In the genomic region with DNA sequence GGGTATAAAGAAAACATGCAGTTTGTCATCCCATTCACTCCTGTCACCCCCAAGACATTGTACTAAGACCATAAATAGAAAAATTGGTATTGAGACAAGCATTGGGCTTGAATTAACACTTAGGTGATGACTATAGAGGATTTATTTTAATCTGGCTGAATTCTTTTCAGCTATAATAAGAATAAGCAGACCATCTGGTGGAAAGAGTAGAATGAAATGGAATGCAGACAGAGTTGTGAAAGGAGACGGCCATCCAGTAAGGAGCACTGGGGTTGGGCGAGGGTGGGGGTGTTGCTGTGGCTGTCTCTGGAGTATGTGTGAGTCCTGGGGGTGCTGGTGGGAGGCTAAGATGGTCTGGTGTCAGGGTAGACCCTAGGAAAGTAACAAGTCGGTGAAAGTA, we compare ENCODE assay signal across 21 cellular contexts.
DNase-seq lines count a peak whose midpoint lies in the region; ATAC-seq and TF ChIP-seq lines count a peak whose summit lies in the region.
"Had no signal": no experiment of that assay in that cellular context is flagged by ENCODE, and none has a peak within 500 bp of the region (broad histone marks: within the 10 kb centered on the region; RNA-seq: fewer than 3 reads in every experiment).

No MANE protein-coding gene starts in this region.

- H3K79me2 ChIP-seq in osteoblast (ENCODE audit: insufficient read depth, low read length), result no peaks in the 10 kb centered on the region

- H3K36me3 Mint-ChIP-seq in activated CD4-positive, alpha-beta T cell treated with anti-CD3 and anti-CD28 coated beads, Interleukin-2, amount 10 ng/mL, durations not matched to agents 24 days and 14 days (ENCODE audit: low read depth), result peaks cover 4% of the 10 kb centered on the region
- H3K36me3 Mint-ChIP-seq: CD4-positive, CD25-positive, alpha-beta regulatory T cell; neural progenitor cell; stimulated activated naive B cell treated with anti-CD40 and anti-IgM and Interleukin-4, amounts not matched to agents 10 μg/mL and 1 μg/mL and 100 μg/mL, for 72 hours had no signal

- no peaks in the 10 kb centered on the region for H3K9me3 ChIP-seq in SJSA1 (replicated peaks)
- no peaks in the 10 kb centered on the region for H3K9me3 ChIP-seq in osteoblast (ENCODE audit: low read depth, low read length)
- H3K9me3 ChIP-seq: adrenal gland, transverse colon had no signal

- DNase-seq in activated CD4-positive, alpha-beta T cell treated with anti-CD3 and anti-CD28 coated beads, Interleukin-2, amount 10 ng/mL, durations not matched to agents 24 days and 14 days, result no peak
- DNase-seq in activated CD4-positive, alpha-beta T cell treated with anti-CD3 and anti-CD28 coated beads, Interleukin-2, amount 50 U/mL, for 48 hours, result no peak
- no peak for DNase-seq in SJSA1 (ENCODE audit: low read depth in 1 of 2, low spot score in 2 of 2)
- DNase-seq in choroid plexus epithelial cell (ENCODE audit: low read depth), result peak; percentile 61
- DNase-seq in osteoblast (ENCODE audit: insufficient read length, low spot score, missing footprints), result peak; percentile 54
- DNase-seq in NCI-H1436 (lab: John Stamatoyannopoulos, UW), result no peak
- no peak for DNase-seq in SW 1271 (lab: John Stamatoyannopoulos, UW)
- DNase-seq: 8988T; activated CD4-positive, alpha-beta memory T cell treated with anti-CD3 and anti-CD28 coated beads, Interleukin-2, amount 10 ng/mL, durations not matched to agents 7 days and 5 days; CD4-positive, CD25-positive, alpha-beta regulatory T cell; DMS53; effector memory CD8-positive, alpha-beta T cell; hippocampal formation; NCI-H187 treated with DMSO at 0.1 percent for 48 hours; stimulated activated naive B cell treated with anti-CD40 and anti-IgM and Interleukin-4, amounts not matched to agents 10 μg/mL and 1 μg/mL and 100 μg/mL, for 72 hours; transverse colon had no signal

- no peak overlapping the region for H3K4me3 ChIP-seq in SJSA1
- no peak overlapping the region for H3K4me3 ChIP-seq in choroid plexus epithelial cell (ENCODE audit: low read depth, low read length)
- H3K4me3 ChIP-seq in osteoblast (ENCODE audit: insufficient read depth, low read length), result no peak overlapping the region
- H3K4me3 ChIP-seq: adrenal gland, neural progenitor cell, transverse colon had no signal

- H3K4me1 ChIP-seq in SJSA1 (replicated peaks) (peaks cover 48% of the 10 kb centered on the region), osteoblast (ENCODE audit: insufficient read depth, low read length) (peaks cover 28% of the 10 kb centered on the region)
- H3K4me1 ChIP-seq: neural progenitor cell had no signal

- H3K27me3 Mint-ChIP-seq in activated CD4-positive, alpha-beta T cell treated with anti-CD3 and anti-CD28 coated beads, Interleukin-2, amount 10 ng/mL, durations not matched to agents 24 days and 14 days, result no peaks in the 10 kb centered on the region
- H3K27me3 Mint-ChIP-seq: activated CD4-positive, alpha-beta memory T cell treated with anti-CD3 and anti-CD28 coated beads, Interleukin-2, amount 10 ng/mL, durations not matched to agents 7 days and 5 days; CD4-positive, CD25-positive, alpha-beta regulatory T cell; central memory CD8-positive, alpha-beta T cell; effector memory CD8-positive, alpha-beta T cell; stimulated activated naive B cell treated with anti-CD40 and anti-IgM and Interleukin-4, amounts not matched to agents 10 μg/mL and 1 μg/mL and 100 μg/mL, for 72 hours had no signal

- H3K27ac ChIP-seq in SJSA1 (peak overlapping the region; percentile 56), osteoblast (ENCODE audit: low read depth, low read length) (no peak overlapping the region)
- H3K27ac ChIP-seq: adrenal gland, neural progenitor cell, transverse colon had no signal

- H3K4me1 Mint-ChIP-seq in activated CD4-positive, alpha-beta T cell treated with anti-CD3 and anti-CD28 coated beads, Interleukin-2, amount 10 ng/mL, durations not matched to agents 24 days and 14 days, result peaks cover 26% of the 10 kb centered on the region
- H3K4me1 Mint-ChIP-seq: central memory CD8-positive, alpha-beta T cell had no signal

- no peaks in the 10 kb centered on the region for H4K20me1 ChIP-seq in osteoblast (ENCODE audit: insufficient read depth, low read length)

- intact Hi-C loops in activated CD4-positive, alpha-beta T cell treated with anti-CD3 and anti-CD28 coated beads, Interleukin-2, amount 10 ng/mL, durations not matched to agents 24 days and 14 days (cut with micrococcal nuclease), result loop anchor here (10.0 kb wide), 1 partner anchor 223 kb away; no protein-coding TSS in a partner anchor

- peak overlapping the region; percentile 12 for H3K4me2 ChIP-seq in osteoblast (ENCODE audit: insufficient read depth, low read length)
- H3K4me2 ChIP-seq: neural progenitor cell had no signal

- no peak overlapping the region for H2AFZ ChIP-seq in osteoblast (ENCODE audit: low read length)
- H2AFZ ChIP-seq: neural progenitor cell had no signal

- ATAC-seq in HG03571 (IDR thresholded peaks at IDR 0.05; ENCODE audit: unreplicated experiment), result no peak
- ATAC-seq: effector memory CD8-positive, alpha-beta T cell; stimulated activated naive B cell treated with anti-CD40 and anti-IgM and Interleukin-4, amounts not matched to agents 10 μg/mL and 1 μg/mL and 100 μg/mL, for 72 hours had no signal

- peaks cover 11% of the 10 kb centered on the region for H3K9me3 Mint-ChIP-seq in activated CD4-positive, alpha-beta T cell treated with anti-CD3 and anti-CD28 coated beads, Interleukin-2, amount 10 ng/mL, durations not matched to agents 24 days and 14 days
- H3K9me3 Mint-ChIP-seq: CD4-positive, CD25-positive, alpha-beta regulatory T cell; central memory CD8-positive, alpha-beta T cell; effector memory CD8-positive, alpha-beta T cell; stimulated activated naive B cell treated with anti-CD40 and anti-IgM and Interleukin-4, amounts not matched to agents 10 μg/mL and 1 μg/mL and 100 μg/mL, for 72 hours had no signal

- no peak overlapping the region for H3K4me3 Mint-ChIP-seq in activated CD4-positive, alpha-beta T cell treated with anti-CD3 and anti-CD28 coated beads, Interleukin-2, amount 10 ng/mL, durations not matched to agents 24 days and 14 days
- H3K4me3 Mint-ChIP-seq: activated CD4-positive, alpha-beta memory T cell treated with anti-CD3 and anti-CD28 coated beads, Interleukin-2, amount 10 ng/mL, durations not matched to agents 7 days and 5 days; CD4-positive, CD25-positive, alpha-beta regulatory T cell; central memory CD8-positive, alpha-beta T cell; effector memory CD8-positive, alpha-beta T cell; neural progenitor cell; stimulated activated naive B cell treated with anti-CD40 and anti-IgM and Interleukin-4, amounts not matched to agents 10 μg/mL and 1 μg/mL and 100 μg/mL, for 72 hours; T-helper 1 cell treated with Interleukin-12 subunit alpha and Interleukin-12 subunit beta and Interleukin-4 antibody, amounts not matched to agents 30 μg/mL and 1 μg/mL, for 36 hours had no signal

- no peaks in the 10 kb centered on the region for H3K36me3 ChIP-seq in SJSA1
- H3K36me3 ChIP-seq in osteoblast (ENCODE audit: insufficient read depth, low read length), result no peaks in the 10 kb centered on the region
- H3K36me3 ChIP-seq: adrenal gland, neural progenitor cell, transverse colon had no signal

- no peaks in the 10 kb centered on the region for H3K27me3 ChIP-seq in SJSA1 (replicated peaks)
- H3K27me3 ChIP-seq in osteoblast (ENCODE audit: insufficient read depth, low read length), result no peaks in the 10 kb centered on the region
- H3K27me3 ChIP-seq: adrenal gland, neural progenitor cell, transverse colon had no signal

- TF ChIP-seq CTCF in choroid plexus epithelial cell (conservative IDR thresholded peaks at IDR 0.05; ENCODE audit: low read depth, low read length), result no peak
- TF ChIP-seq CTCF in osteoblast (IDR thresholded peaks at IDR 0.05; ENCODE audit: extremely low read depth, low read depth, low read length), result no peak

- H3K27ac Mint-ChIP-seq in activated CD4-positive, alpha-beta T cell treated with anti-CD3 and anti-CD28 coated beads, Interleukin-2, amount 10 ng/mL, durations not matched to agents 24 days and 14 days, result peak overlapping the region; percentile 12
- H3K27ac Mint-ChIP-seq: activated CD4-positive, alpha-beta memory T cell treated with anti-CD3 and anti-CD28 coated beads, Interleukin-2, amount 10 ng/mL, durations not matched to agents 7 days and 5 days; effector memory CD8-positive, alpha-beta T cell; neural progenitor cell; stimulated activated naive B cell treated with anti-CD40 and anti-IgM and Interleukin-4, amounts not matched to agents 10 μg/mL and 1 μg/mL and 100 μg/mL, for 72 hours had no signal

Comparison
In these comparisons a context has a peak if more than half of its experiments do, and no peak if none do; other contexts are left out.
1. DNase-seq: peak in choroid plexus epithelial cell (single experiment) and osteoblast (single experiment); none in activated CD4-positive, alpha-beta T cell treated with anti-CD3 and anti-CD28 coated beads, Interleukin-2, amount 10 ng/mL, durations not matched to agents 24 days and 14 days (single experiment), activated CD4-positive, alpha-beta T cell treated with anti-CD3 and anti-CD28 coated beads, Interleukin-2, amount 50 U/mL, for 48 hours (0 of 2), SJSA1 (0 of 2), NCI-H1436 (single experiment) and SW 1271 (0 of 2).